In the genomic region with DNA sequence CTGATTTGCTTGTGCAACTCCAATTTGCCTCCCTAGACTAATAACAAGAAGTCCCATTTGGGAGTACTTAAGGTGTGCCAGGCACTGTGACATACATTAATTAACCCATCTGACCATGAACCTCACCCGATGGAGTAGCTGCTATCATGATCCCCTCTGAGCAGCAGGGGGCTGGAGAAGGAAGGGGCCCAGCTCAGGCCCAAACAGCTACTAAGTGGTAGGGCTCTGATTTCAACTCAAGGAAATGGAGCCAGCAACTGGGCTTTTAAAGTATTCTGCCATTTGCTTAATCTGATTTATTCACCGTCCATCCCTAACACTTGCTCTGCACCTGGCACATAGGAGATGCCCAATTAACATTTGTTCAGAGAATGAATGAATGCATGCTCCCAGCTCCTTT, we compare ENCODE assay signal across 2 cellular contexts.
TF ChIP-seq lines count a peak whose summit lies in the region.

No MANE protein-coding gene starts in this region.

TF ChIP-seq in IMR-90, 13 proteins besides CTCF, POLR2A, EP300 and RAD21:
- TF ChIP-seq MAFK (IDR thresholded peaks at IDR 0.05; ENCODE audit: low read depth, low read length) (no peak), BHLHE40 (IDR thresholded peaks at IDR 0.05; ENCODE audit: low read depth, low read length) (no peak), RCOR1 (IDR thresholded peaks at IDR 0.05; ENCODE audit: insufficient replicate concordance, low read length) (no peak), RFX5 (IDR thresholded peaks at IDR 0.05; ENCODE audit: low read depth, low read length) (no peak), MXI1 (IDR thresholded peaks at IDR 0.05; ENCODE audit: borderline replicate concordance, low read depth, low read length) (no peak), NFE2L2 (IDR thresholded peaks at IDR 0.05; ENCODE audit: low read depth, low read length) (no peak)

TF ChIP-seq in WTC11, 78 proteins besides CTCF, POLR2A, EP300 and RAD21:
- TF ChIP-seq ZBTB21 (CRISPR knock-in tag; IDR thresholded peaks at IDR 0.05; ENCODE audit: borderline replicate concordance) (no peak), ZNF121 (CRISPR knock-in tag; IDR thresholded peaks at IDR 0.05) (no peak), NFYB (CRISPR knock-in tag; conservative IDR thresholded peaks at IDR 0.05; ENCODE audit: low read depth) (no peak), IRF2 (CRISPR knock-in tag; IDR thresholded peaks at IDR 0.05; ENCODE audit: borderline replicate concordance, low read depth) (no peak), FOXK1 (CRISPR knock-in tag; IDR thresholded peaks at IDR 0.05) (no peak), TEAD1 (CRISPR knock-in tag; IDR thresholded peaks at IDR 0.05) (no peak), ATF6 (CRISPR knock-in tag; IDR thresholded peaks at IDR 0.05) (no peak)
- TF ChIP-seq, protein P1, sequence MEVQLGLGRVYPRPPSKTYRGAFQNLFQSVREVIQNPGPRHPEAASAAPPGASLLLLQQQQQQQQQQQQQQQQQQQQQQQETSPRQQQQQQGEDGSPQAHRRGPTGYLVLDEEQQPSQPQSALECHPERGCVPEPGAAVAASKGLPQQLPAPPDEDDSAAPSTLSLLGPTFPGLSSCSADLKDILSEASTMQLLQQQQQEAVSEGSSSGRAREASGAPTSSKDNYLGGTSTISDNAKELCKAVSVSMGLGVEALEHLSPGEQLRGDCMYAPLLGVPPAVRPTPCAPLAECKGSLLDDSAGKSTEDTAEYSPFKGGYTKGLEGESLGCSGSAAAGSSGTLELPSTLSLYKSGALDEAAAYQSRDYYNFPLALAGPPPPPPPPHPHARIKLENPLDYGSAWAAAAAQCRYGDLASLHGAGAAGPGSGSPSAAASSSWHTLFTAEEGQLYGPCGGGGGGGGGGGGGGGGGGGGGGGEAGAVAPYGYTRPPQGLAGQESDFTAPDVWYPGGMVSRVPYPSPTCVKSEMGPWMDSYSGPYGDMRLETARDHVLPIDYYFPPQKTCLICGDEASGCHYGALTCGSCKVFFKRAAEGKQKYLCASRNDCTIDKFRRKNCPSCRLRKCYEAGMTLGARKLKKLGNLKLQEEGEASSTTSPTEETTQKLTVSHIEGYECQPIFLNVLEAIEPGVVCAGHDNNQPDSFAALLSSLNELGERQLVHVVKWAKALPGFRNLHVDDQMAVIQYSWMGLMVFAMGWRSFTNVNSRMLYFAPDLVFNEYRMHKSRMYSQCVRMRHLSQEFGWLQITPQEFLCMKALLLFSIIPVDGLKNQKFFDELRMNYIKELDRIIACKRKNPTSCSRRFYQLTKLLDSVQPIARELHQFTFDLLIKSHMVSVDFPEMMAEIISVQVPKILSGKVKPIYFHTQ (CRISPR knock-in tag; IDR thresholded peaks at IDR 0.05) = no peak
